ENCODE assay signal across 23 cellular contexts in the genomic region with DNA sequence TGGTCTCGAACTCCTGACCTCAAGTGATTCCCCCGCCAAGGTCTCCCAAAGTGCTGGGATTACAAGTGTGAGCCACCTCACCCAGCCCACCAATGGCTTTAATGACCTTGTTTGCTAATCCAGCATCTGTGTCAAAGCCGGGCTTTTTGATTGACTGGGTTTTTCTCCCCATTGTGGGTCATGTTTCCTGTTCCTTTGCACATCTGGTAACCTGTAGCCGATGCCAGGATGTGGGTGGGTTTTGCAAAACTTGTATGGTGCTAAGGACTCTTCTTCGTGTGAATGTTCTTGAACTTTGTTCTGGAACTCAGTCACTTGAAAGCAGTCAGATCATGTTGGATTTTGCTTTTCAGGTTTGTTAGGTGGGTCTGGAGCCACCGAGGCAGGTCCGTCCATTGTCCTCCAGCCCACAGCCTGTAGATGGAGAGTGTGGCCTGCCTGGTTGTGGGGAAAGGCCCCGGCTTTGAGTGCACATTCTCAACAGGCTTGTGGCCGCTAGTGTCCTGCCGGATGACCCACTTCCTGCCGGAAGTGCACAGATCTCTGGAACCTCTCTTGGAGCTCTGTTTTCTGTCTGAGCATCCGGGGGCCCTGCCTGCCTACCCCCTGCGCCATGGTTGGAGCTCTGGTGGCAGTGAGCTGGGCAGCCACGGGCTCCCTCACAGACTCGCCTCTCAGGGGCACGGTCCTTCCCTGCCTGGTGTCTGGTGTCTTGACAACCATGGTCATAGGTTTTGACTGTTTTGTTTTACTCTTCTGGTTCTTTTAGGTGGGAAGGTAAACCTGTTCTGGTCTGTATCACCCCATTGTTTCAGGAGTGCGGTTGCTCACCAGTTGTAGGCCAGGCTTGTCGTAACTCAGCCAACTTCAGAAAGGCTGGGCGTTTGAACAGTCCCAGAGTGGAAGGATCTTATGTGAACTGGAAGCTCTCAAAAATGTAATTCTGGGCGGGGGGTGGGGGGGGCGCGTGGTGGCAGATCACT.
DNase-seq lines count a peak whose midpoint lies in the region; ATAC-seq and TF ChIP-seq lines count a peak whose summit lies in the region.
"Had no signal": no experiment of that assay in that cellular context is flagged by ENCODE, and none has a peak within 500 bp of the region (broad histone marks: within the 10 kb centered on the region; RNA-seq: fewer than 3 reads in every experiment).

No MANE protein-coding gene starts in this region.

- POLR2A ChIA-PET in T-cell (lab: Charles Lee) = no interaction called here

- H3K14ac ChIP-seq in trophoblast cell (ENCODE audit: low read length) = no peak overlapping the region

- H3K4me3 ChIP-seq in trophoblast cell (ENCODE audit: low read depth, low read length) (no peak overlapping the region), suprapubic skin (no peak overlapping the region)
- H3K4me3 ChIP-seq: GM23248, hepatocyte, tibial nerve had no signal

- no peak overlapping the region for H3K23ac ChIP-seq in trophoblast cell (ENCODE audit: low read length)

- no peak overlapping the region for H3K9ac ChIP-seq in trophoblast cell (ENCODE audit: low read length)
- H3K9ac ChIP-seq: GM23248 had no signal

- no peaks in the 10 kb centered on the region for H3K79me1 ChIP-seq in trophoblast cell (ENCODE audit: low read length)

- no peak overlapping the region for H2BK12ac ChIP-seq in trophoblast cell (ENCODE audit: low read length)

- H3K9me3 Mint-ChIP-seq in activated naive CD4-positive, alpha-beta T cell treated with anti-CD3 and anti-CD28 coated beads, Interleukin-2, amount 10 ng/mL, durations not matched to agents 7 days and 5 days = no peaks in the 10 kb centered on the region
- no peaks in the 10 kb centered on the region for H3K9me3 Mint-ChIP-seq in T-cell
- no peaks in the 10 kb centered on the region for H3K9me3 Mint-ChIP-seq in effector memory CD8-positive, alpha-beta T cell
- H3K9me3 Mint-ChIP-seq: CD4-positive, CD25-positive, alpha-beta regulatory T cell; nephron had no signal

- H3K27ac ChIP-seq in trophoblast cell (ENCODE audit: low read depth, low read length) = peak overlapping the region; percentile 36
- no peak overlapping the region for H3K27ac ChIP-seq in suprapubic skin
- H3K27ac ChIP-seq: GM23248, hepatocyte, tibial nerve, VCaP had no signal

- no peak for TF ChIP-seq EP300 in suprapubic skin (IDR thresholded peaks at IDR 0.05)

- no peak overlapping the region for H2BK120ac ChIP-seq in trophoblast cell (ENCODE audit: insufficient read depth, low read length, poor library complexity)

- peaks cover 39% of the 10 kb centered on the region for H3K36me3 Mint-ChIP-seq in activated naive CD4-positive, alpha-beta T cell treated with anti-CD3 and anti-CD28 coated beads, Interleukin-2, amount 10 ng/mL, durations not matched to agents 7 days and 5 days
- peaks cover 33% of the 10 kb centered on the region for H3K36me3 Mint-ChIP-seq in T-cell
- peaks cover 17% of the 10 kb centered on the region for H3K36me3 Mint-ChIP-seq in effector memory CD8-positive, alpha-beta T cell (ENCODE audit: insufficient read depth)

- H4K91ac ChIP-seq in trophoblast cell (ENCODE audit: low read depth, low read length) = no peak overlapping the region

- no peak for TF ChIP-seq CTCF in suprapubic skin (IDR thresholded peaks at IDR 0.05)

- no peak overlapping the region for H3K18ac ChIP-seq in trophoblast cell (ENCODE audit: low read length)

- TF ChIP-seq POLR2A in suprapubic skin (IDR thresholded peaks at IDR 0.05) = no peak

- no peaks in the 10 kb centered on the region for H3K9me3 ChIP-seq in trophoblast cell (ENCODE audit: insufficient read depth, low read depth, low read length)
- no peaks in the 10 kb centered on the region for H3K9me3 ChIP-seq in suprapubic skin
- H3K9me3 ChIP-seq: tibial nerve had no signal

- no peak overlapping the region for H3K4ac ChIP-seq in trophoblast cell (ENCODE audit: low read depth, low read length)

- H3K27me3 ChIP-seq in trophoblast cell (ENCODE audit: insufficient read depth, low read length) (no peaks in the 10 kb centered on the region), suprapubic skin (no peaks in the 10 kb centered on the region)
- H3K27me3 ChIP-seq: hepatocyte, tibial nerve had no signal

- peaks cover 11% of the 10 kb centered on the region for H3K4me1 Mint-ChIP-seq in activated naive CD4-positive, alpha-beta T cell treated with anti-CD3 and anti-CD28 coated beads, Interleukin-2, amount 10 ng/mL, durations not matched to agents 7 days and 5 days
- peaks cover 15 to 25% (median 21%) of the 10 kb centered on the region in 3 donors for H3K4me1 Mint-ChIP-seq in T-cell
- peaks cover 8 to 17% of the 10 kb centered on the region in 2 donors for H3K4me1 Mint-ChIP-seq in effector memory CD8-positive, alpha-beta T cell (ENCODE audit: low read depth in 2 of 2)
- H3K4me1 Mint-ChIP-seq: nephron had no signal

- H3K27me3 Mint-ChIP-seq in activated naive CD4-positive, alpha-beta T cell treated with anti-CD3 and anti-CD28 coated beads, Interleukin-2, amount 10 ng/mL, durations not matched to agents 7 days and 5 days = no peaks in the 10 kb centered on the region
- no peaks in the 10 kb centered on the region for H3K27me3 Mint-ChIP-seq in T-cell
- no peaks in the 10 kb centered on the region for H3K27me3 Mint-ChIP-seq in effector memory CD8-positive, alpha-beta T cell
- H3K27me3 Mint-ChIP-seq: CD4-positive, CD25-positive, alpha-beta regulatory T cell had no signal

- H3K4me1 ChIP-seq in trophoblast cell (ENCODE audit: control insufficient read depth in 1 of 2, insufficient read depth in 2 of 2, low read length in 2 of 2) (peaks cover 7 to 10% of the 10 kb centered on the region in 2 experiments), suprapubic skin (peaks cover 3% of the 10 kb centered on the region)
- H3K4me1 ChIP-seq: tibial nerve had no signal

- no peak overlapping the region for H3K4me2 ChIP-seq in trophoblast cell (ENCODE audit: low read length)
- H3K4me2 ChIP-seq: hepatocyte had no signal

- no peak overlapping the region for H3K4me3 Mint-ChIP-seq in activated naive CD4-positive, alpha-beta T cell treated with anti-CD3 and anti-CD28 coated beads, Interleukin-2, amount 10 ng/mL, durations not matched to agents 7 days and 5 days
- H3K4me3 Mint-ChIP-seq in T-cell = no peak overlapping the region
- H3K4me3 Mint-ChIP-seq in effector memory CD8-positive, alpha-beta T cell = peak overlapping the region in 1 of 2 donors; percentile 25
- H3K4me3 Mint-ChIP-seq: nephron had no signal

- no peak overlapping the region for H3K27ac Mint-ChIP-seq in activated naive CD4-positive, alpha-beta T cell treated with anti-CD3 and anti-CD28 coated beads, Interleukin-2, amount 10 ng/mL, durations not matched to agents 7 days and 5 days
- peak overlapping the region; percentile 43 to 71 for H3K27ac Mint-ChIP-seq in T-cell
- peak overlapping the region; percentile 51 to 80 for H3K27ac Mint-ChIP-seq in effector memory CD8-positive, alpha-beta T cell

- H3K79me2 ChIP-seq in trophoblast cell (ENCODE audit: control insufficient read depth, insufficient read depth, low read length, poor library complexity) = no peaks in the 10 kb centered on the region
- H3K79me2 ChIP-seq: hepatocyte had no signal

- no peak overlapping the region for H2BK5ac ChIP-seq in trophoblast cell (ENCODE audit: low read depth, low read length, poor library complexity)

- H3K36me3 ChIP-seq in trophoblast cell (ENCODE audit: control insufficient read depth in 1 of 2, insufficient read depth in 2 of 2, low read length in 2 of 2) = peaks cover 26 to 40% of the 10 kb centered on the region in 2 experiments
- H3K36me3 ChIP-seq in suprapubic skin = peaks cover 45% of the 10 kb centered on the region

- CTCF ChIA-PET in activated naive CD4-positive, alpha-beta T cell treated with anti-CD3 and anti-CD28 coated beads, Interleukin-2, amount 10 ng/mL, durations not matched to agents 7 days and 5 days (lab: Charles Lee) = no interaction called here
- CTCF ChIA-PET in T-cell (lab: Charles Lee) = no interaction called here

- ATAC-seq in T-cell (replicated peaks in 1 of 4) = peak in 3 of 4 experiments; percentile 60 to 70 (median 70)
- peak; percentile 91 for ATAC-seq in effector memory CD8-positive, alpha-beta T cell (replicated peaks)

- no CpG with 5 or more reads among the region's 22 CpGs for WGBS in trophoblast cell (ENCODE audit: extremely low coverage, insufficient coverage, insufficient read length)
- WGBS in suprapubic skin = 94% methylated on average over 14 of the region's 22 CpGs

- no peak overlapping the region for H2AFZ ChIP-seq in trophoblast cell (ENCODE audit: insufficient read depth, low read length, poor library complexity)
- H2AFZ ChIP-seq: GM23248, hepatocyte had no signal

- no peak overlapping the region for H4K8ac ChIP-seq in trophoblast cell (ENCODE audit: low read depth, low read length)

- H4K12ac ChIP-seq in trophoblast cell (ENCODE audit: low read depth, low read length) = no peak overlapping the region

- peak; percentile 27 for DNase-seq in activated naive CD4-positive, alpha-beta T cell treated with anti-CD3 and anti-CD28 coated beads, Interleukin-2, amount 10 ng/mL, durations not matched to agents 7 days and 5 days
- no peak for DNase-seq in activated naive CD4-positive, alpha-beta T cell (lab: John Stamatoyannopoulos, UW)
- DNase-seq in T-cell (peak in 12 of 34 experiments; percentile 4 to 19 (median 10)), trophoblast cell (no peak), EL (no peak), suprapubic skin (ENCODE audit: low spot score in 2 of 2) (no peak), dedifferentiated amniotic fluid mesenchymal stem cell (ENCODE audit: extremely low spot score) (no peak)
- peak in 2 of 3 experiments; percentile 5 to 6 for DNase-seq in effector memory CD8-positive, alpha-beta T cell
- DNase-seq: DMS53; erythroblast; foreskin melanocyte; GM23248; mesendoderm; NCI-H774; OCI-M1; SIG-M5; stimulated activated CD4-positive, alpha-beta T cell treated with anti-CD3 and anti-CD28 coated beads, Interleukin-1b, Interleukin-23, amount 100 ng/mL, for 48 hours; stimulated activated naive CD4-positive, alpha-beta T cell had no signal

- no peak overlapping the region for H2AK5ac ChIP-seq in trophoblast cell (ENCODE audit: low read length)

Comparison
In these comparisons a context has a peak if more than half of its experiments do, and no peak if none do; other contexts are left out.
1. DNase-seq: peak in activated naive CD4-positive, alpha-beta T cell treated with anti-CD3 and anti-CD28 coated beads, Interleukin-2, amount 10 ng/mL, durations not matched to agents 7 days and 5 days (single experiment) and effector memory CD8-positive, alpha-beta T cell (2 of 3); none in activated naive CD4-positive, alpha-beta T cell (0 of 4), trophoblast cell (0 of 2), EL (single experiment), suprapubic skin (0 of 2) and dedifferentiated amniotic fluid mesenchymal stem cell (single experiment).